In the genomic region with DNA sequence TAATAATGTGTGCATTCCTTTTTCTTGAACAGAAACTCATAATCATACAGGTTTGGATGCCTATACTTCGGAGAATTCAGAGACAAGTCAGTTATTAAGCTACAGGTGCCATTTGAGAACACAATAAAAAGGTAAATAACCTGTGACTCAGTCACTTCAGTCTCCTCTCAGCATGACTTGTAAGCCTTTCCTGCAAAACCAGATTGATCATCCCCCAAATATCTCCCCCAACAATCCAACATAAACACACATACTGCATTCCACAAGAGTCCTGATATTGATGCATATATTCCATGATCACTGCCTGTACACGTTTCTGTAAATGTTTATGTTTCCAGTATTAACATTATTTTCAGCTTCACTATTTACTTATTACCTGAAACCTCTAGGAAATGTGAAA, we compare ENCODE assay signal across 33 cellular contexts.
"Had no signal": no experiment of that assay in that cellular context is flagged by ENCODE, and none has a peak within 500 bp of the region (broad histone marks: within the 10 kb centered on the region; RNA-seq: fewer than 3 reads in every experiment).

No MANE protein-coding gene starts in this region.

- H3K9ac ChIP-seq: KMS-11 had no signal

- DNase-seq: activated CD4-positive, alpha-beta memory T cell treated with anti-CD3 and anti-CD28 coated beads, Interleukin-2, amount 10 ng/mL, durations not matched to agents 7 days and 5 days; activated CD4-positive, alpha-beta T cell treated with anti-CD3 and anti-CD28 coated beads for 1 hour; activated CD4-positive, alpha-beta T cell treated with anti-CD3 and anti-CD28 coated beads for 48 hours; activated CD4-positive, CD25-positive, alpha-beta regulatory T cell; activated CD8-positive, alpha-beta memory T cell treated with anti-CD3 and anti-CD28 coated beads for 24 hours; activated CD8-positive, alpha-beta memory T cell treated with anti-CD3 and anti-CD28 coated beads, Interleukin-2, amount 10 ng/mL, durations not matched to agents 7 days and 5 days; activated CD8-positive, alpha-beta memory T cell treated with anti-CD3 and anti-CD28 coated beads, Interleukin-2, amount 50 U/mL, for 48 hours; activated effector memory CD4-positive, alpha-beta T cell treated with Interleukin-2 at 50 U/mL for 16 hours; activated naive CD4-positive, alpha-beta T cell treated with anti-CD3 and anti-CD28 coated beads, Interleukin-2, amount 50 U/mL, for 16 hours; activated naive CD8-positive, alpha-beta T cell treated with anti-CD3 and anti-CD28 coated beads for 36 hours; activated T-cell treated with anti-CD3 and anti-CD28 coated beads, Interleukin-2, amount 50 U/mL, for 48 hours; amniotic stem cell; aorta; body of pancreas; caudate nucleus; NCI-H1092 treated with DMSO at 0.1 percent for 48 hours; NCI-H146; NCI-H187; NCI-H2029 treated with DMSO at 0.1 percent for 48 hours; NCI-H2107; NCI-H2171; NCI-H510A; NCI-H526; NCI-H748 treated with DMSO at 0.1 percent for 48 hours; NK-92 treated with Interleukin-12 subunit alpha and Interleukin-12 subunit beta, amount 100 ng/mL, for 24 hours; SHP77; SJCRH30 had no signal

- H3K4me3 Mint-ChIP-seq: activated CD4-positive, alpha-beta memory T cell treated with anti-CD3 and anti-CD28 coated beads, Interleukin-2, amount 10 ng/mL, durations not matched to agents 7 days and 5 days; activated CD8-positive, alpha-beta memory T cell treated with anti-CD3 and anti-CD28 coated beads, Interleukin-2, amount 10 ng/mL, durations not matched to agents 7 days and 5 days; activated naive CD8-positive, alpha-beta T cell treated with anti-CD3 and anti-CD28 coated beads for 36 hours; T-helper 1 cell treated with Interleukin-12 subunit alpha and Interleukin-12 subunit beta and Interleukin-4 antibody, amounts not matched to agents 30 μg/mL and 1 μg/mL, for 36 hours; T-helper 2 cell treated with Interferon-gamma antibody and Interleukin-4, amounts not matched to agents 5 μg/mL and 100 μg/mL, for 36 hours had no signal

- H3K4me3 ChIP-seq: body of pancreas, breast epithelium, SJCRH30, SK-N-MC had no signal

- H3K4me2 ChIP-seq: KMS-11 had no signal

- H3K36me3 Mint-ChIP-seq: activated CD8-positive, alpha-beta memory T cell treated with anti-CD3 and anti-CD28 coated beads, Interleukin-2, amount 10 ng/mL, durations not matched to agents 7 days and 5 days; activated naive CD8-positive, alpha-beta T cell treated with anti-CD3 and anti-CD28 coated beads for 36 hours had no signal

- H3K27ac ChIP-seq: breast epithelium, KMS-11, SJCRH30, SK-N-MC, VCaP had no signal

- H3K4me1 ChIP-seq: body of pancreas, breast epithelium, SJCRH30 had no signal

- H3K27me3 ChIP-seq: body of pancreas, SJCRH30 had no signal

- H3K36me3 ChIP-seq: breast epithelium, SJCRH30 had no signal

- H3K27me3 Mint-ChIP-seq: activated CD4-positive, alpha-beta memory T cell treated with anti-CD3 and anti-CD28 coated beads, Interleukin-2, amount 10 ng/mL, durations not matched to agents 7 days and 5 days; activated CD8-positive, alpha-beta memory T cell treated with anti-CD3 and anti-CD28 coated beads, Interleukin-2, amount 10 ng/mL, durations not matched to agents 7 days and 5 days; activated naive CD8-positive, alpha-beta T cell treated with anti-CD3 and anti-CD28 coated beads for 36 hours had no signal

- H3K27ac Mint-ChIP-seq: activated CD4-positive, alpha-beta memory T cell treated with anti-CD3 and anti-CD28 coated beads, Interleukin-2, amount 10 ng/mL, durations not matched to agents 7 days and 5 days; activated CD8-positive, alpha-beta memory T cell treated with anti-CD3 and anti-CD28 coated beads, Interleukin-2, amount 10 ng/mL, durations not matched to agents 7 days and 5 days; activated naive CD8-positive, alpha-beta T cell treated with anti-CD3 and anti-CD28 coated beads for 36 hours; T-helper 1 cell treated with Interleukin-12 subunit alpha and Interleukin-12 subunit beta and Interleukin-4 antibody, amounts not matched to agents 30 μg/mL and 1 μg/mL, for 36 hours; T-helper 2 cell treated with Interferon-gamma antibody and Interleukin-4, amounts not matched to agents 5 μg/mL and 100 μg/mL, for 36 hours had no signal

- H3K9me3 ChIP-seq: body of pancreas, breast epithelium, SJCRH30 had no signal

- H3K9me3 Mint-ChIP-seq: activated CD4-positive, alpha-beta memory T cell treated with anti-CD3 and anti-CD28 coated beads, Interleukin-2, amount 10 ng/mL, durations not matched to agents 7 days and 5 days; activated naive CD8-positive, alpha-beta T cell treated with anti-CD3 and anti-CD28 coated beads for 36 hours; T-helper 1 cell treated with Interleukin-12 subunit alpha and Interleukin-12 subunit beta and Interleukin-4 antibody, amounts not matched to agents 30 μg/mL and 1 μg/mL, for 36 hours; T-helper 2 cell treated with Interferon-gamma antibody and Interleukin-4, amounts not matched to agents 5 μg/mL and 100 μg/mL, for 36 hours had no signal

- H3K4me1 Mint-ChIP-seq: activated CD4-positive, alpha-beta memory T cell treated with anti-CD3 and anti-CD28 coated beads, Interleukin-2, amount 10 ng/mL, durations not matched to agents 7 days and 5 days; activated CD8-positive, alpha-beta memory T cell treated with anti-CD3 and anti-CD28 coated beads, Interleukin-2, amount 10 ng/mL, durations not matched to agents 7 days and 5 days; activated naive CD8-positive, alpha-beta T cell treated with anti-CD3 and anti-CD28 coated beads for 36 hours had no signal
